Comparison of ENCODE assay signal across 27 cellular contexts in the genomic region with DNA sequence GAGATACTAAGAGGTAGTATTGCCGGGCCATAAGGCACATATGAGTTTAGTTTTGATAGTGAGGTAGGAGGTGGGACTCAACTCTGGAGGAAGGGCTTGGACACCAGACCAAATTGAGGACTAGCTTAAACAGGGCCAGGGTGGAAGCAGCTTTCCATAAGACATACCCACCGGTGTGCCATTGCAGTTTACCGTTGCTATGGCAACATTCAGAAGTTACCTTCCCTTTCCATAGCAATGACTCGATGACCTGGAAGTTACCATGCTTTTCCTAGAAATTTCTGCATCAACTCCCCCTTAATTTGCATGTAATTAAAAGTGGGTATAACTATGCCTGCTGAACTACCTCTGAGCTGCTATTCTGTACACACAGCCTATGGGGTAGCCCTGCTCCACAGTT. TPM values are rescaled to one million over a fixed set of nuclear protein-coding genes. Genes with fewer than 3 reads are reported as not detected.
A peak's percentile ranks its signal among the peaks of the same experiment; 100 is the strongest.
DNase-seq lines count a peak whose midpoint lies in the region; ATAC-seq, FAIRE-seq and TF ChIP-seq lines count a peak whose summit lies in the region.
"Had no signal": no experiment of that assay in that cellular context is flagged by ENCODE, and none has a peak within 500 bp of the region (broad histone marks: within the 10 kb centered on the region; RNA-seq: fewer than 3 reads in every experiment).

No MANE protein-coding gene starts in this region.

- no peaks in the 10 kb centered on the region for H3K9me1 ChIP-seq in K562 (ENCODE audit: control insufficient read depth, insufficient read depth, low read length)

- H3K79me2 ChIP-seq in K562 (ENCODE audit: control insufficient read depth, insufficient read depth, low read length) = no peaks in the 10 kb centered on the region

- no peak for FAIRE-seq in K562 (lab: Jason Lieb, UNC)
- FAIRE-seq: GM12892, HTR-8/SVneo had no signal

- in situ Hi-C loops in K562 (cut with MboI) = no loop called here

- H3K4me2 ChIP-seq in K562 (ENCODE audit: insufficient read depth, low read length) = no peak overlapping the region
- H3K4me2 ChIP-seq: BLaER1 had no signal

- H3K27ac Mint-ChIP-seq in activated CD8-positive, alpha-beta T cell treated with anti-CD3 and anti-CD28 coated beads for 36 hours = peak overlapping the region; percentile 40
- H3K27ac Mint-ChIP-seq in activated CD8-positive, alpha-beta T cell treated with anti-CD3 and anti-CD28 coated beads, Interleukin-2, amount 10 ng/mL, durations not matched to agents 7 days and 5 days = no peak overlapping the region
- H3K27ac Mint-ChIP-seq in stimulated activated naive CD8-positive, alpha-beta T cell treated with anti-CD3 and anti-CD28 coated beads, Interleukin-15, Interleukin-2, amounts not matched to agents 100 ng/mL and 50 ng/mL, for 24 hours = peak overlapping the region; percentile 55
- H3K27ac Mint-ChIP-seq: CD4-positive, alpha-beta T cell; HFFc6 had no signal

- H3K27me3 Mint-ChIP-seq in activated CD8-positive, alpha-beta T cell treated with anti-CD3 and anti-CD28 coated beads for 36 hours = no peaks in the 10 kb centered on the region
- H3K27me3 Mint-ChIP-seq in activated CD8-positive, alpha-beta T cell treated with anti-CD3 and anti-CD28 coated beads, Interleukin-2, amount 10 ng/mL, durations not matched to agents 7 days and 5 days (ENCODE audit: low read depth) = peaks cover 2% of the 10 kb centered on the region
- H3K27me3 Mint-ChIP-seq in stimulated activated naive CD8-positive, alpha-beta T cell treated with anti-CD3 and anti-CD28 coated beads, Interleukin-15, Interleukin-2, amounts not matched to agents 100 ng/mL and 50 ng/mL, for 24 hours = peaks cover 4% of the 10 kb centered on the region
- H3K27me3 Mint-ChIP-seq: CD4-positive, alpha-beta T cell had no signal

- DNase-seq in activated CD8-positive, alpha-beta T cell treated with anti-CD3 and anti-CD28 coated beads for 36 hours = no peak
- no peak for DNase-seq in activated CD8-positive, alpha-beta T cell treated with anti-CD3 and anti-CD28 coated beads, Interleukin-2, amount 10 ng/mL, durations not matched to agents 7 days and 5 days
- DNase-seq in stimulated activated naive CD8-positive, alpha-beta T cell treated with anti-CD3 and anti-CD28 coated beads, Interleukin-15, Interleukin-2, amounts not matched to agents 100 U/mL and 50 U/mL, for 24 hours = no peak
- DNase-seq in K562 (ENCODE audit: extremely low read depth in 1 of 4, low spot score in 3 of 4) (no peak), AG08396 (ENCODE audit: low spot score) (no peak), spleen (no peak)
- DNase-seq in activated effector memory CD4-positive, alpha-beta T cell treated with Interleukin-2 at 50 U/mL for 16 hours = no peak
- DNase-seq: Caco-2; CD4-positive, alpha-beta T cell; DND-41; GOT3; HFFc6; KG1; MG63; NCI-H1417; NCI-H1694; NCI-H2029 treated with DMSO at 0.1 percent for 48 hours; NCI-H2227 treated with DMSO at 0.1 percent for 48 hours; NCI-H526 treated with DMSO at 0.1 percent for 48 hours; SHP77 had no signal

- peaks cover 24% of the 10 kb centered on the region for H3K4me1 Mint-ChIP-seq in activated CD8-positive, alpha-beta T cell treated with anti-CD3 and anti-CD28 coated beads for 36 hours (ENCODE audit: low read depth)
- peaks cover 18% of the 10 kb centered on the region for H3K4me1 Mint-ChIP-seq in activated CD8-positive, alpha-beta T cell treated with anti-CD3 and anti-CD28 coated beads, Interleukin-2, amount 10 ng/mL, durations not matched to agents 7 days and 5 days (ENCODE audit: low read depth)
- peaks cover 18% of the 10 kb centered on the region for H3K4me1 Mint-ChIP-seq in stimulated activated naive CD8-positive, alpha-beta T cell treated with anti-CD3 and anti-CD28 coated beads, Interleukin-15, Interleukin-2, amounts not matched to agents 100 ng/mL and 50 ng/mL, for 24 hours (ENCODE audit: low read depth)

- H3K36me3 ChIP-seq in K562 (ENCODE audit: control insufficient read depth, insufficient read depth, low read length) = no peaks in the 10 kb centered on the region
- H3K36me3 ChIP-seq in spleen = no peaks in the 10 kb centered on the region
- H3K36me3 ChIP-seq: BLaER1, HAP-1, MG63 had no signal

- no TSS peak for BruUV-seq in K562 (replicated peaks; lab: Mats Ljungman, UMichigan)

- no peak overlapping the region for H3K4me3 Mint-ChIP-seq in activated CD8-positive, alpha-beta T cell treated with anti-CD3 and anti-CD28 coated beads for 36 hours
- H3K4me3 Mint-ChIP-seq in activated CD8-positive, alpha-beta T cell treated with anti-CD3 and anti-CD28 coated beads, Interleukin-2, amount 10 ng/mL, durations not matched to agents 7 days and 5 days = no peak overlapping the region
- no peak overlapping the region for H3K4me3 Mint-ChIP-seq in stimulated activated naive CD8-positive, alpha-beta T cell treated with anti-CD3 and anti-CD28 coated beads, Interleukin-15, Interleukin-2, amounts not matched to agents 100 ng/mL and 50 ng/mL, for 24 hours
- H3K4me3 Mint-ChIP-seq: CD4-positive, alpha-beta T cell; HFFc6 had no signal

- H4K20me1 ChIP-seq in K562 (replicated peaks; ENCODE audit: control insufficient read depth, insufficient read depth, low read length) = no peaks in the 10 kb centered on the region
- H4K20me1 ChIP-seq: BLaER1 had no signal

- CTCF ChIA-PET in activated CD8-positive, alpha-beta T cell treated with anti-CD3 and anti-CD28 coated beads for 36 hours (lab: Charles Lee) = interaction anchor here (0.9 to 3.4 kb wide), 5 partner anchors 11 to 870 kb away, joined by 3 to 12 read pairs (median 4); partner anchors contain the start of gene SNX10
- CTCF ChIA-PET in activated CD8-positive, alpha-beta T cell treated with anti-CD3 and anti-CD28 coated beads, Interleukin-2, amount 10 ng/mL, durations not matched to agents 7 days and 5 days (lab: Charles Lee) = interaction anchor here (1.0 to 2.0 kb wide), 5 partner anchors 11 to 388 kb away, joined by 3 to 7 read pairs (median 5); partner anchors contain the start of gene SNX10
- CTCF ChIA-PET in K562 (lab: Yijun Ruan, JAX; ENCODE audit: low intra/inter-chr PET ratio) = interaction anchor here (0.6 kb wide), 1 partner anchor 220 kb away, joined by 3 read pairs; no protein-coding TSS in a partner anchor

- no peak for TF ChIP-seq EP300 in K562 (IDR thresholded peaks at IDR 0.05; ENCODE audit: low read length)

- peak overlapping the region; percentile 50; the same call in 1 of the 2 replicates for H2AFZ ChIP-seq in K562 (ENCODE audit: low read depth, low read length)

- no peak for TF ChIP-seq RAD21 in K562 (CRISPR knock-in tag; conservative IDR thresholded peaks at IDR 0.05 in 1 of 2, IDR thresholded peaks at IDR 0.05 in 1 of 2)

- ATAC-seq in activated CD8-positive, alpha-beta T cell treated with anti-CD3 and anti-CD28 coated beads for 36 hours = peak; percentile 25
- no peak for ATAC-seq in activated CD8-positive, alpha-beta T cell treated with anti-CD3 and anti-CD28 coated beads, Interleukin-2, amount 10 ng/mL, durations not matched to agents 7 days and 5 days
- no peak for ATAC-seq in stimulated activated naive CD8-positive, alpha-beta T cell treated with anti-CD3 and anti-CD28 coated beads, Interleukin-15, Interleukin-2, amounts not matched to agents 100 U/mL and 50 U/mL, for 24 hours
- ATAC-seq in K562 = no peak
- ATAC-seq: Panc1 had no signal

- WGBS in K562 (ENCODE audit: insufficient coverage, low coverage, missing lambda C conversion rate) = 19% methylated on average over 4 of the region's 4 CpGs
- 70 to 89% (median 75%) methylated on average over 4 of the region's 4 CpGs for WGBS in spleen, 5 donors

- TF ChIP-seq POLR2A in K562 (conservative IDR thresholded peaks at IDR 0.05) (no peak), spleen (IDR thresholded peaks at IDR 0.05) (no peak)

- H3K27me3 ChIP-seq in K562 (ENCODE audit: control insufficient read depth in 2 of 2, insufficient read depth in 2 of 2, low read length in 2 of 2) = no peaks in the 10 kb centered on the region
- H3K27me3 ChIP-seq in spleen (replicated peaks in 1 of 7) = no peaks in the 10 kb centered on the region
- H3K27me3 ChIP-seq: BLaER1, MG63 had no signal

- no peak for TF ChIP-seq CTCF in activated CD8-positive, alpha-beta T cell treated with anti-CD3 and anti-CD28 coated beads for 36 hours (IDR thresholded peaks at IDR 0.05)
- TF ChIP-seq CTCF in K562 (IDR thresholded peaks at IDR 0.05 in 2 of 3, conservative IDR thresholded peaks at IDR 0.05 in 1 of 3; ENCODE audit: insufficient read depth in 2 of 3, low read depth in 1 of 3, low read length in 3 of 3) = no peak
- TF ChIP-seq CTCF in spleen (IDR thresholded peaks at IDR 0.05 in 8 of 11, conservative IDR thresholded peaks at IDR 0.05 in 3 of 11) = no peak

- H3K9ac ChIP-seq in K562 (ENCODE audit: insufficient read depth in 1 of 2, low read depth in 2 of 2, low read length in 2 of 2) = no peak overlapping the region
- H3K9ac ChIP-seq: BLaER1 had no signal

- no peak overlapping the region for H3K4me3 ChIP-seq in K562
- H3K4me3 ChIP-seq in spleen = no peak overlapping the region
- H3K4me3 ChIP-seq: BLaER1, HAP-1, MG63 had no signal

- H3K9me3 ChIP-seq in K562 (replicated peaks; ENCODE audit: control insufficient read depth, insufficient read depth, low read depth, low read length) = no peaks in the 10 kb centered on the region
- no peaks in the 10 kb centered on the region for H3K9me3 ChIP-seq in spleen
- H3K9me3 ChIP-seq: BLaER1, Caco-2, HAP-1, MG63 had no signal

- POLR2A ChIA-PET in activated CD8-positive, alpha-beta T cell treated with anti-CD3 and anti-CD28 coated beads for 36 hours (lab: Charles Lee) = interaction anchor here (0.7 to 1.4 kb wide), 2 partner anchors 13 to 79 kb away, joined by 3 read pairs; partner anchors contain the start of gene CBX3
- POLR2A ChIA-PET in activated CD8-positive, alpha-beta T cell treated with anti-CD3 and anti-CD28 coated beads, Interleukin-2, amount 10 ng/mL, durations not matched to agents 7 days and 5 days (lab: Charles Lee) = interaction anchor here (0.6 to 1.0 kb wide), 2 partner anchors 79 to 153 kb away, joined by 3 read pairs; partner anchors contain the start of gene CBX3
- POLR2A ChIA-PET in K562 (lab: Yijun Ruan, JAX) = interaction anchor here (1.5 kb wide), 1 partner anchor 81 kb away, joined by 7 read pairs; the partner anchor contains the start of gene HNRNPA2B1

- H3K27ac ChIP-seq in K562 (ENCODE audit: extremely low read depth, low read depth, low read length) = no peak overlapping the region
- no peak overlapping the region for H3K27ac ChIP-seq in spleen
- H3K27ac ChIP-seq: BLaER1, RWPE1 had no signal

- H3K9me3 Mint-ChIP-seq in activated CD8-positive, alpha-beta T cell treated with anti-CD3 and anti-CD28 coated beads for 36 hours = no peaks in the 10 kb centered on the region
- H3K9me3 Mint-ChIP-seq in activated CD8-positive, alpha-beta T cell treated with anti-CD3 and anti-CD28 coated beads, Interleukin-2, amount 10 ng/mL, durations not matched to agents 7 days and 5 days (ENCODE audit: insufficient read depth) = no peaks in the 10 kb centered on the region
- no peaks in the 10 kb centered on the region for H3K9me3 Mint-ChIP-seq in stimulated activated naive CD8-positive, alpha-beta T cell treated with anti-CD3 and anti-CD28 coated beads, Interleukin-15, Interleukin-2, amounts not matched to agents 100 ng/mL and 50 ng/mL, for 24 hours
- H3K9me3 Mint-ChIP-seq: CD4-positive, alpha-beta T cell had no signal

- intact Hi-C loops in activated CD8-positive, alpha-beta T cell treated with anti-CD3 and anti-CD28 coated beads for 36 hours (cut with micrococcal nuclease) = no loop called here
- intact Hi-C loops in K562 (cut with micrococcal nuclease) = no loop called here
- intact Hi-C loops in spleen (cut with DNase I; ENCODE audit: low total_unique reads) = no loop called here

- H3K4me1 ChIP-seq in K562 (replicated peaks in 1 of 2; ENCODE audit: control insufficient read depth in 2 of 2, insufficient read depth in 2 of 2, low read length in 2 of 2) (peaks cover 0 to 5% of the 10 kb centered on the region in 2 experiments; a peak in 2 of 5 replicates), spleen (peaks cover 0 to 20% (median 7%) of the 10 kb centered on the region in 6 donors)
- H3K4me1 ChIP-seq: BLaER1, Caco-2, HAP-1 had no signal

- H3K36me3 Mint-ChIP-seq in activated CD8-positive, alpha-beta T cell treated with anti-CD3 and anti-CD28 coated beads for 36 hours (ENCODE audit: low read depth) = no peaks in the 10 kb centered on the region
- no peaks in the 10 kb centered on the region for H3K36me3 Mint-ChIP-seq in activated CD8-positive, alpha-beta T cell treated with anti-CD3 and anti-CD28 coated beads, Interleukin-2, amount 10 ng/mL, durations not matched to agents 7 days and 5 days (ENCODE audit: low read depth)
- no peaks in the 10 kb centered on the region for H3K36me3 Mint-ChIP-seq in stimulated activated naive CD8-positive, alpha-beta T cell treated with anti-CD3 and anti-CD28 coated beads, Interleukin-15, Interleukin-2, amounts not matched to agents 100 ng/mL and 50 ng/mL, for 24 hours (ENCODE audit: low read depth)

RNA-seq across cellular contexts. Expression of gene SNX10, which starts 10.9 kb away (rescaled TPM):
- 10 to 100 TPM; 47.8 to 51.1 TPM for total RNA-seq in activated CD8-positive, alpha-beta T cell treated with anti-CD3 and anti-CD28 coated beads for 36 hours
- total RNA-seq in activated CD8-positive, alpha-beta T cell treated with anti-CD3 and anti-CD28 coated beads, Interleukin-2, amount 10 ng/mL, durations not matched to agents 7 days and 5 days = 10 to 100 TPM; 39.2 to 42.7 TPM
- 0.83 and 2.2 TPM in 2 replicates for total RNA-seq in K562 (2011; cell fraction: chromatin; rRNA removed; ENCODE audit: low replicate concordance)
- 0.33 and 0.66 TPM in 2 replicates for total RNA-seq in K562 (2011; cell fraction: nucleolus; rRNA removed)
- 1.5 TPM in 2 replicates for total RNA-seq in K562 (2011; cell fraction: nucleoplasm; rRNA removed)
- total RNA-seq in K562 (2014; rRNA removed) = 6.2 and 7.9 TPM in 2 replicates
- 14.8 and 19.0 TPM in 2 replicates for total RNA-seq in K562 (2014; rRNA removed; fragmentation: Illumina TruSeq; extraction: Trizol)
- total RNA-seq in K562 (2015; rRNA removed; fragmentation: Illumina TruSeq; extraction: Trizol) = 13.8 and 16.5 TPM in 2 replicates
- 11.8 and 12.1 TPM in 2 replicates for total RNA-seq in K562 (2021)
- polyA plus RNA-seq in K562 (2011; rRNA removed) = 9.4 TPM in 2 replicates
- polyA plus RNA-seq in K562 (2011; cell fraction: cytosol; rRNA removed) = 1.3 and 3.9 TPM in 2 replicates
- 1.3 and 3.7 TPM in 2 replicates for polyA plus RNA-seq in K562 (2011; cell fraction: nucleus; rRNA removed)
- 12.4 and 18.8 TPM in 2 replicates for polyA plus RNA-seq in K562 (2012)
- polyA plus RNA-seq in K562 (2014; fragmentation: Illumina TruSeq; extraction: Trizol) = 9.8 and 11.5 TPM in 2 replicates
- polyA plus RNA-seq in K562 (2014; fragmentation: Nextera tagmentation; extraction: Ambion mirVana) = 10 to 100 TPM; 10.9 to 12.4 TPM
- polyA plus RNA-seq in K562 (2014; rRNA removed) = 6.9 and 7.3 TPM in 2 replicates
- 7.5 and 8.5 TPM in 2 replicates for polyA minus RNA-seq in K562 (2011; rRNA and poly(A)+ RNA removed)
- polyA minus RNA-seq in K562 (2011; cell fraction: cytosol; rRNA and poly(A)+ RNA removed) = 2.4 and 2.9 TPM in 2 replicates
- polyA minus RNA-seq in K562 (2011; cell fraction: nucleus; rRNA and poly(A)+ RNA removed) = 1.1 and 2.6 TPM in 2 replicates
- 10 to 100 TPM; 31.0 to 46.3 (median 42.1) TPM for total RNA-seq in spleen
- 10 to 100 TPM; 20.8 to 38.6 (median 28.6) TPM for polyA plus RNA-seq in spleen
- total RNA-seq: HFFc6 had no signal
